Comparison of ENCODE assay signal across 20 cellular contexts in the genomic region with DNA sequence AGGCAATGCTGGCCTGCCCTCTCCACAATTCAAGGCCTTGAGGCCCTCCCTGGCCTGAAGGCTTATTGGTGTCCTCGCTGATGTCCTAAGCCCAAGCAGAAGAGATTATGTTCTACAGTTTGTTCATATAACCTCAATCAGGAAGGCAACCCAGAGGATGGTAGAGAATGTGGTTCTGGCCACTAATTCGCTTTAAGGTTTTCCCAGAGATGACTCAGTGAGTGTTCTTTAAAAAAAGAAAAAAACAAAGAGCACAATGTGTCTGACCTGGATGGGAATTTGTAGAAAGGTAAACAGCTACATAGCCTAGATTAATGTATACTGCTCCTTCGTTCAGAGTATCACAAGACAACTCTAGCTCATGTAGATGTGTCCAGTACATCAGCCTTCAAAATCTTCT.
"Had no signal": no experiment of that assay in that cellular context is flagged by ENCODE, and none has a peak within 500 bp of the region (broad histone marks: within the 10 kb centered on the region; RNA-seq: fewer than 3 reads in every experiment).

No MANE protein-coding gene starts in this region.

- H3K27ac Mint-ChIP-seq: activated naive CD4-positive, alpha-beta T cell treated with anti-CD3 and anti-CD28 coated beads, Interleukin-2, amount 50 U/mL, for 24 hours; neural progenitor cell; stimulated activated naive CD8-positive, alpha-beta T cell treated with anti-CD3 and anti-CD28 coated beads, Interleukin-15, amount 100 ng/mL, for 72 hours; WTC11 had no signal

- H3K27me3 Mint-ChIP-seq: activated naive CD4-positive, alpha-beta T cell treated with anti-CD3 and anti-CD28 coated beads, Interleukin-2, amount 50 U/mL, for 24 hours; naive thymus-derived CD4-positive, alpha-beta T cell; stimulated activated naive CD8-positive, alpha-beta T cell treated with anti-CD3 and anti-CD28 coated beads, Interleukin-15, amount 100 ng/mL, for 72 hours had no signal

- H3K9me3 Mint-ChIP-seq: activated naive CD4-positive, alpha-beta T cell treated with anti-CD3 and anti-CD28 coated beads, Interleukin-2, amount 50 U/mL, for 24 hours; naive thymus-derived CD4-positive, alpha-beta T cell; neural progenitor cell; stimulated activated naive CD8-positive, alpha-beta T cell treated with anti-CD3 and anti-CD28 coated beads, Interleukin-15, amount 100 ng/mL, for 72 hours; WTC11 had no signal

- H3K27ac ChIP-seq: cardiac muscle cell, heart right ventricle, neural progenitor cell, tibial artery had no signal

- H3K4me3 ChIP-seq: cardiac muscle cell, heart right ventricle, mucosa of descending colon, neural progenitor cell, tibial artery had no signal

- H3K4me1 Mint-ChIP-seq: activated naive CD4-positive, alpha-beta T cell treated with anti-CD3 and anti-CD28 coated beads, Interleukin-2, amount 50 U/mL, for 24 hours; naive thymus-derived CD4-positive, alpha-beta T cell; stimulated activated naive CD8-positive, alpha-beta T cell treated with anti-CD3 and anti-CD28 coated beads, Interleukin-15, amount 100 ng/mL, for 72 hours; WTC11 had no signal

- DNase-seq: activated gamma-delta T cell treated with Interleukin-2 at 50 U/mL for 16 hours; activated T-cell treated with anti-CD3 and anti-CD28 coated beads, Interleukin-2, amount 50 U/mL, for 1 hour; cortex of kidney; foreskin fibroblast; heart right ventricle; left colon; mesendoderm; mucosa of descending colon; naive thymus-derived CD4-positive, alpha-beta T cell; stimulated activated CD4-positive, alpha-beta T cell treated with anti-CD3 and anti-CD28 coated beads, Interleukin-12 subunit alpha, Interleukin-12 subunit beta, amount 100 ng/mL, for 4 hours; stimulated activated CD4-positive, alpha-beta T cell treated with anti-CD3 and anti-CD28 coated beads, Interleukin-4, amount 100 ng/mL, for 4 hours; stimulated activated naive CD8-positive, alpha-beta T cell treated with anti-CD3 and anti-CD28 coated beads, Interleukin-15, amount 100 ng/mL, for 72 hours; T-helper 1 cell; T-helper 9 cell; tibial artery had no signal

- FAIRE-seq: keratinocyte had no signal

- H3K4me1 ChIP-seq: neural progenitor cell, tibial artery had no signal

- H3K4me3 Mint-ChIP-seq: activated naive CD4-positive, alpha-beta T cell treated with anti-CD3 and anti-CD28 coated beads, Interleukin-2, amount 50 U/mL, for 24 hours; naive thymus-derived CD4-positive, alpha-beta T cell; neural progenitor cell; stimulated activated naive CD8-positive, alpha-beta T cell treated with anti-CD3 and anti-CD28 coated beads, Interleukin-15, amount 100 ng/mL, for 72 hours; WTC11 had no signal

- H3K9me3 ChIP-seq: heart right ventricle, mucosa of descending colon, tibial artery had no signal

- ATAC-seq: heart right ventricle; left colon; mucosa of descending colon; naive thymus-derived CD4-positive, alpha-beta T cell; stimulated activated naive CD8-positive, alpha-beta T cell treated with anti-CD3 and anti-CD28 coated beads, Interleukin-15, amount 100 ng/mL, for 72 hours; WTC11 had no signal

- H2AFZ ChIP-seq: neural progenitor cell had no signal

- H3K4me2 ChIP-seq: neural progenitor cell had no signal

- H3K9ac ChIP-seq: neural progenitor cell had no signal

- H3K27me3 ChIP-seq: cardiac muscle cell, heart right ventricle, neural progenitor cell, tibial artery had no signal
